Comparison of ENCODE assay signal across 8 cellular contexts in the genomic region with DNA sequence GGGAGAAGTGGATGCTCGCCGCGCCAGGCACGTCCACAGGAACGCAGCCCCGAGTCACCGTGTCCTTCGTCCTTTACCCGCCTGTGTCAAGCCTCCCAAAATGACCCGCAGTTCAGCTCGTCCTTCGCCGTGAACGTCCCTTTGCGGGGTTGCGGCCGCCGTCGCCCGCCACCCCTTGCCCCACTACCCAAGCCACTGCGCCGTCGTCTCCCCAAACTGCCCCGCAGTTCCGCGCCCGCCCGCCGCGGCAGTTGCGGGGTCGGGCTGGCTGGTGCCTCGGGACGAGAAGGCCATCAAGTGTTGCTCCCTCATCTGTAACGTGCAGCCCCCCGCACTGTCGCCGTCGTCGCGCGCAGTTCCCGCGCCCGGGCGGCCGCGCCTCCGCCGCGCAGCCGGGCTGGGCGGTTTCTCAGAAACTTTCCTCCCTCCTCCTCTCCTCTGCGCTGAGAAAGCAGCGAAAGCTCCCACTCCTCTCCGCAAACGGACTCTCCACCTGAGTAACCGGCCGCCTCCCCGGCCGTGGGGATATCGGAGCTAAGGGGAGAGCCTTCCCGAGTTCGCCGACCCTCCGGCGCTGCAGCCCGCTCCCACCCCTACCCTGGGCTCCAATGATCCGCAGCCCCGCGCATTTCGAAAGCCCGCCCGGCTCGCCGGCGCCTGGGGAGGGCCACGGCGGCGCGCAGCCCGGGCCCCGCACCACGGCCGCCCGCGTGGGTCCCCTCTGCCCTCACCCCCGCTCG. TPM values are rescaled to one million over a fixed set of nuclear protein-coding genes. Genes with fewer than 3 reads are reported as not detected.
DNase-seq lines count a peak whose midpoint lies in the region; ATAC-seq and TF ChIP-seq lines count a peak whose summit lies in the region.

No MANE protein-coding gene starts in this region.

- H3K9me3 Mint-ChIP-seq in activated T-helper 1 cell treated with anti-CD3 and anti-CD28 coated beads, Interleukin-12 subunit alpha, Interleukin-12 subunit beta, Interleukin-2, Interleukin-4 antibody, amounts not matched to agents 30 ng/mL and 10 ng/mL and 1 ng/mL, durations not matched to agents 14 hours and 24 hours and 36 hours, result no peaks in the 10 kb centered on the region

- H3K27me3 Mint-ChIP-seq in activated T-helper 1 cell treated with anti-CD3 and anti-CD28 coated beads, Interleukin-12 subunit alpha, Interleukin-12 subunit beta, Interleukin-2, Interleukin-4 antibody, amounts not matched to agents 30 ng/mL and 10 ng/mL and 1 ng/mL, durations not matched to agents 14 hours and 24 hours and 36 hours (ENCODE audit: insufficient read depth), result peaks cover 3% of the 10 kb centered on the region

- H3K4me3 ChIP-seq in fibroblast of villous mesenchyme (ENCODE audit: low read depth, low read length) (peak overlapping the region; percentile 85), neuron (ENCODE audit: low read length) (peak overlapping the region; percentile 77)

- peaks cover 45% of the 10 kb centered on the region for H3K36me3 ChIP-seq in neuron (ENCODE audit: insufficient read depth, low read length)

- peaks cover 41% of the 10 kb centered on the region for H3K36me3 Mint-ChIP-seq in activated T-helper 1 cell treated with anti-CD3 and anti-CD28 coated beads, Interleukin-12 subunit alpha, Interleukin-12 subunit beta, Interleukin-2, Interleukin-4 antibody, amounts not matched to agents 30 ng/mL and 10 ng/mL and 1 ng/mL, durations not matched to agents 14 hours and 24 hours and 36 hours (ENCODE audit: low read depth)

- ATAC-seq in GM19351 (IDR thresholded peaks at IDR 0.05; ENCODE audit: unreplicated experiment) (no peak), GM18502 (IDR thresholded peaks at IDR 0.05; ENCODE audit: poor library complexity, unreplicated experiment) (no peak)

- H3K9me3 ChIP-seq in neuron (ENCODE audit: low read length), result no peaks in the 10 kb centered on the region

- no peak overlapping the region for H2AFZ ChIP-seq in neuron (ENCODE audit: low read depth, low read length)

- H3K4me3 Mint-ChIP-seq in activated T-helper 1 cell treated with anti-CD3 and anti-CD28 coated beads, Interleukin-12 subunit alpha, Interleukin-12 subunit beta, Interleukin-2, Interleukin-4 antibody, amounts not matched to agents 30 ng/mL and 10 ng/mL and 1 ng/mL, durations not matched to agents 14 hours and 24 hours and 36 hours, result peak overlapping the region; percentile 87

- peaks cover 37% of the 10 kb centered on the region for H3K4me1 ChIP-seq in neuron (ENCODE audit: insufficient read depth, low read length)

- H3K27ac Mint-ChIP-seq in activated T-helper 1 cell treated with anti-CD3 and anti-CD28 coated beads, Interleukin-12 subunit alpha, Interleukin-12 subunit beta, Interleukin-2, Interleukin-4 antibody, amounts not matched to agents 30 ng/mL and 10 ng/mL and 1 ng/mL, durations not matched to agents 14 hours and 24 hours and 36 hours, result peak overlapping the region; percentile 97

- DNase-seq in EH (ENCODE audit: low read depth), result peak; percentile 51
- peak; percentile 59 for DNase-seq in NAMALWA (ENCODE audit: low spot score)
- DNase-seq in activated T-helper 1 cell treated with anti-CD3 and anti-CD28 coated beads, Interleukin-12 subunit alpha, Interleukin-12 subunit beta, Interleukin-2, Interleukin-4 antibody, amounts not matched to agents 30 ng/mL and 10 ng/mL and 1 ng/mL, durations not matched to agents 14 hours and 24 hours and 36 hours (ENCODE audit: low spot score), result no peak
- peak; percentile 60 for DNase-seq in fibroblast of villous mesenchyme (ENCODE audit: low read depth)
- no peak for DNase-seq in NCI-H2081 (lab: John Stamatoyannopoulos, UW)

- peaks cover 58% of the 10 kb centered on the region for H3K4me1 Mint-ChIP-seq in activated T-helper 1 cell treated with anti-CD3 and anti-CD28 coated beads, Interleukin-12 subunit alpha, Interleukin-12 subunit beta, Interleukin-2, Interleukin-4 antibody, amounts not matched to agents 30 ng/mL and 10 ng/mL and 1 ng/mL, durations not matched to agents 14 hours and 24 hours and 36 hours (ENCODE audit: low read depth)

- TF ChIP-seq CTCF in fibroblast of villous mesenchyme (IDR thresholded peaks at IDR 0.05; ENCODE audit: insufficient read depth, low read depth, low read length), result no peak

- no peaks in the 10 kb centered on the region for H3K27me3 ChIP-seq in neuron (ENCODE audit: insufficient read depth, low read length)

- intact Hi-C loops in activated T-helper 1 cell treated with anti-CD3 and anti-CD28 coated beads, Interleukin-12 subunit alpha, Interleukin-12 subunit beta, Interleukin-2, Interleukin-4 antibody, amounts not matched to agents 30 ng/mL and 10 ng/mL and 1 ng/mL, durations not matched to agents 14 hours and 24 hours and 36 hours (cut with micrococcal nuclease), result loop anchor here (2.0 kb wide), 1 partner anchor 473 kb away; a partner anchor contains a TSS

RNA-seq across cellular contexts. Expression of a gene that starts 6.7 kb away (rescaled TPM):
- total RNA-seq in activated T-helper 1 cell treated with anti-CD3 and anti-CD28 coated beads, Interleukin-12 subunit alpha, Interleukin-12 subunit beta, Interleukin-2, Interleukin-4 antibody, amounts not matched to agents 30 ng/mL and 10 ng/mL and 1 ng/mL, durations not matched to agents 14 hours and 24 hours and 36 hours, result 54.8 and 61.9 TPM in 2 replicates
- 53.1 and 56.6 TPM in 2 replicates for total RNA-seq in fibroblast of villous mesenchyme

RNA-seq across cellular contexts. Expression of a gene that starts 27.9 kb away (rescaled TPM):
- 7.9 and 8.9 TPM in 2 replicates for total RNA-seq in activated T-helper 1 cell treated with anti-CD3 and anti-CD28 coated beads, Interleukin-12 subunit alpha, Interleukin-12 subunit beta, Interleukin-2, Interleukin-4 antibody, amounts not matched to agents 30 ng/mL and 10 ng/mL and 1 ng/mL, durations not matched to agents 14 hours and 24 hours and 36 hours
- under 0.01 and 0.32 TPM in 2 replicates for total RNA-seq in fibroblast of villous mesenchyme

Comparison
In these comparisons a context has a peak if more than half of its experiments do, and no peak if none do; other contexts are left out.
1. DNase-seq: peak in EH (single experiment), NAMALWA (single experiment) and fibroblast of villous mesenchyme (single experiment); none in activated T-helper 1 cell treated with anti-CD3 and anti-CD28 coated beads, Interleukin-12 subunit alpha, Interleukin-12 subunit beta, Interleukin-2, Interleukin-4 antibody, amounts not matched to agents 30 ng/mL and 10 ng/mL and 1 ng/mL, durations not matched to agents 14 hours and 24 hours and 36 hours (single experiment) and NCI-H2081 (0 of 2).